ENCODE assay signal across 24 cellular contexts in the genomic region with DNA sequence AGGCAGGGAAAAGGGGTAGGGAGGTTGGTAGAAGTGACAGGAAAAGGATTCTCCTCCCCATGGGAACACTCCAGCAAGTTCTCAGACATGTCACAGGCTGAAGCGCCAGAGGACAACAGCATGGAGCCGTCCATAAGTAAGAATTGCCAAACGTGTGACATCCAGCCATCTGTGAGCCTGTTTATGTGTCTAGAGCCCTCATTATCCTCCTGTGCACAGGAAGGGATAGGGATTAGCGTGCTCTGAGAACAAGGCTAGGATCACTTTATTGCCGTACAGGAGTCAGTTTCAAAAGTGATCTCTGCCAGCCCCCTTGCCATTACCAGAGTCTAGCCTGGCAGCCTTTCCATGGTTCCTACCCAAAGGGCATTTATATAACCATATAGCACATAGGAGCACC.
DNase-seq lines count a peak whose midpoint lies in the region; ATAC-seq, FAIRE-seq and TF ChIP-seq lines count a peak whose summit lies in the region.
"Had no signal": no experiment of that assay in that cellular context is flagged by ENCODE, and none has a peak within 500 bp of the region (broad histone marks: within the 10 kb centered on the region; RNA-seq: fewer than 3 reads in every experiment).

No MANE protein-coding gene starts in this region.

- H3K9me3 Mint-ChIP-seq in activated CD8-positive, alpha-beta T cell treated with anti-CD3 and anti-CD28 coated beads, Interleukin-2, amount 10 ng/mL, durations not matched to agents 7 days and 5 days (ENCODE audit: insufficient read depth) = no peaks in the 10 kb centered on the region

- no peaks in the 10 kb centered on the region for H3K27me3 Mint-ChIP-seq in activated CD8-positive, alpha-beta T cell treated with anti-CD3 and anti-CD28 coated beads, Interleukin-2, amount 10 ng/mL, durations not matched to agents 7 days and 5 days (ENCODE audit: low read depth)

- DNase-seq in D721Med (ENCODE audit: insufficient read length, low spot score) (peak; percentile 24), NCI-H524 (lab: John Stamatoyannopoulos, UW) (peak; percentile 86 to 93), cerebellar cortex (ENCODE audit: low spot score) (peak; percentile 76), islet precursor cell (peak; percentile 17), DMS53 treated with DMSO at 0.1 percent for 48 hours (lab: John Stamatoyannopoulos, UW; ENCODE audit: unreplicated experiment) (no peak), SKM-1 (lab: John Stamatoyannopoulos, UW; ENCODE audit: unreplicated experiment) (no peak)
- no peak for DNase-seq in activated CD8-positive, alpha-beta T cell treated with anti-CD3 and anti-CD28 coated beads, Interleukin-2, amount 10 ng/mL, durations not matched to agents 7 days and 5 days
- DNase-seq: 8988T, ACHN, Calu3, DMS153, GM23248, H7, Kasumi-1, NCI-H1105 treated with DMSO at 0.1 percent for 48 hours, NCI-H146, NCI-H2081, NCI-H2171, NCI-H345, NCI-H510A treated with DMSO at 0.1 percent for 48 hours, NCI-H774, SHP77 had no signal

- POLR2A ChIA-PET in activated CD8-positive, alpha-beta T cell treated with anti-CD3 and anti-CD28 coated beads, Interleukin-2, amount 10 ng/mL, durations not matched to agents 7 days and 5 days (lab: Charles Lee) = no interaction called here

- FAIRE-seq in D721Med (lab: Jason Lieb, UNC) = no peak
- FAIRE-seq: GM18507, HepG2 had no signal

- H3K36me3 Mint-ChIP-seq in activated CD8-positive, alpha-beta T cell treated with anti-CD3 and anti-CD28 coated beads, Interleukin-2, amount 10 ng/mL, durations not matched to agents 7 days and 5 days (ENCODE audit: low read depth) = no peaks in the 10 kb centered on the region

- H3K4me3 Mint-ChIP-seq in activated CD8-positive, alpha-beta T cell treated with anti-CD3 and anti-CD28 coated beads, Interleukin-2, amount 10 ng/mL, durations not matched to agents 7 days and 5 days = no peak overlapping the region

- CTCF ChIA-PET in activated CD8-positive, alpha-beta T cell treated with anti-CD3 and anti-CD28 coated beads, Interleukin-2, amount 10 ng/mL, durations not matched to agents 7 days and 5 days (lab: Charles Lee) = no interaction called here

- no peak for TF ChIP-seq CTCF in D721Med (IDR thresholded peaks at IDR 0.05; ENCODE audit: insufficient read depth, missing control alignments)

- ATAC-seq in activated CD8-positive, alpha-beta T cell treated with anti-CD3 and anti-CD28 coated beads, Interleukin-2, amount 10 ng/mL, durations not matched to agents 7 days and 5 days = no peak
- ATAC-seq: HepG2 had no signal

- no peak overlapping the region for H3K27ac Mint-ChIP-seq in activated CD8-positive, alpha-beta T cell treated with anti-CD3 and anti-CD28 coated beads, Interleukin-2, amount 10 ng/mL, durations not matched to agents 7 days and 5 days

- H3K4me1 Mint-ChIP-seq in activated CD8-positive, alpha-beta T cell treated with anti-CD3 and anti-CD28 coated beads, Interleukin-2, amount 10 ng/mL, durations not matched to agents 7 days and 5 days (ENCODE audit: low read depth) = no peaks in the 10 kb centered on the region

Comparison
In these comparisons a context has a peak if more than half of its experiments do, and no peak if none do; other contexts are left out.
1. DNase-seq: peak in D721Med (single experiment), NCI-H524 (2 of 2), cerebellar cortex (single experiment) and islet precursor cell (single experiment); none in DMS53 treated with DMSO at 0.1 percent for 48 hours (single experiment), SKM-1 (single experiment) and activated CD8-positive, alpha-beta T cell treated with anti-CD3 and anti-CD28 coated beads, Interleukin-2, amount 10 ng/mL, durations not matched to agents 7 days and 5 days (single experiment).